In genomic region chr14:32382704-32383103, GRCh38 we compare ENCODE assay signal across 10 cellular contexts. TPM values are rescaled to one million over a fixed set of nuclear protein-coding genes. Genes with fewer than 3 reads are reported as not detected.
DNase-seq lines count a peak whose midpoint lies in the region; ATAC-seq and TF ChIP-seq lines count a peak whose summit lies in the region.
"Had no signal": no experiment of that assay in that cellular context is flagged by ENCODE, and none has a peak within 500 bp of the region (broad histone marks: within the 10 kb centered on the region; RNA-seq: fewer than 3 reads in every experiment).

No MANE protein-coding gene starts in this region.

- H3K9me3 ChIP-seq in ovary: no peaks in the 10 kb centered on the region

- no peaks in the 10 kb centered on the region for H3K36me3 Mint-ChIP-seq in nephron (ENCODE audit: low read depth)

- H3K27me3 ChIP-seq in GM06990 (replicated peaks; ENCODE audit: control insufficient read depth, insufficient read depth, low read length) (no peaks in the 10 kb centered on the region), ovary (no peaks in the 10 kb centered on the region)

- H3K4me3 Mint-ChIP-seq in nephron: no peak overlapping the region

- H3K36me3 ChIP-seq in GM06990 (ENCODE audit: control insufficient read depth, insufficient read depth, low read length) (no peaks in the 10 kb centered on the region), ovary (no peaks in the 10 kb centered on the region)

- H3K27me3 Mint-ChIP-seq in nephron (ENCODE audit: low read depth): no peaks in the 10 kb centered on the region

- TF ChIP-seq CTCF in GM06990 (IDR thresholded peaks at IDR 0.05; ENCODE audit: insufficient read depth, low read length, poor library complexity, severe bottlenecking): peak; percentile 37
- TF ChIP-seq CTCF in nephron (IDR thresholded peaks at IDR 0.05; ENCODE audit: unreplicated experiment in 3 of 3): peak in 2 of 3 experiments; percentile 13 to 42
- TF ChIP-seq CTCF in ovary (IDR thresholded peaks at IDR 0.05): no peak

- no peak for TF ChIP-seq POLR2A in ovary (IDR thresholded peaks at IDR 0.05)

- H3K27ac ChIP-seq in epithelial cell of prostate (peak overlapping the region; percentile 93), ovary (no peak overlapping the region)

- H3K4me1 Mint-ChIP-seq in nephron: peaks cover 6% of the 10 kb centered on the region

- H3K4me3 ChIP-seq in GM06990 (replicated peaks; ENCODE audit: low read depth, low read length) (no peak overlapping the region), ovary (no peak overlapping the region)

- intact Hi-C loops in ovary (cut with DNase I): no loop called here

- H3K4me1 ChIP-seq in ovary (ENCODE audit: insufficient read depth): no peaks in the 10 kb centered on the region

- WGBS in ovary, 3 donors: 64 to 83% (median 71%) methylated on average over 1 of the region's 1 CpG

- no peak for ATAC-seq in HG03432 (IDR thresholded peaks at IDR 0.05; ENCODE audit: unreplicated experiment)

- TF ChIP-seq EP300 in ovary (IDR thresholded peaks at IDR 0.05): no peak

- peaks cover 7% of the 10 kb centered on the region for H3K9me3 Mint-ChIP-seq in nephron

- H3K27ac Mint-ChIP-seq in nephron: no peak overlapping the region

- no peak for DNase-seq in GM06990 (ENCODE audit: extremely low read depth, insufficient read length)
- DNase-seq in NCI-H2227 (lab: John Stamatoyannopoulos, UW; ENCODE audit: unreplicated experiment): peak; percentile 30
- DNase-seq in epithelial cell of prostate (ENCODE audit: low read depth, low spot score): no peak
- no peak for DNase-seq in NK-92 (lab: John Stamatoyannopoulos, UW; ENCODE audit: unreplicated experiment)
- DNase-seq in AG08396 (ENCODE audit: low spot score): no peak
- no peak for DNase-seq in ovary
- DNase-seq: NCI-H1048, retina had no signal

RNA-seq across cellular contexts. Expression of gene AKAP6, which starts 53.6 kb away (rescaled TPM):
- total RNA-seq in ovary: 10 to 100 TPM in 3 of 7 donors, 1 to 10 TPM in 4; 5.7 to 13.1 (median 10.0) TPM
- 1 to 10 TPM; 2.3 to 6.4 TPM for polyA plus RNA-seq in ovary

Comparison
In these comparisons a context has a peak if more than half of its experiments do, and no peak if none do; other contexts are left out.
1. CTCF ChIP-seq: peak in GM06990 (single experiment) and nephron (2 of 3); none in ovary (0 of 3).